ENCODE assay signal across 9 cellular contexts in genomic region chr15:67124911-67125588, GRCh38. TPM values are rescaled to one million over a fixed set of nuclear protein-coding genes. Genes with fewer than 3 reads are reported as not detected.
DNase-seq lines count a peak whose midpoint lies in the region; ATAC-seq and TF ChIP-seq lines count a peak whose summit lies in the region.
"Had no signal": no experiment of that assay in that cellular context is flagged by ENCODE, and none has a peak within 500 bp of the region (broad histone marks: within the 10 kb centered on the region; RNA-seq: fewer than 3 reads in every experiment).

No MANE protein-coding gene starts in this region.

- peak overlapping the region; percentile 83 for H3K27ac Mint-ChIP-seq in activated T-helper 1 cell treated with anti-CD3 and anti-CD28 coated beads, Interleukin-12 subunit alpha, Interleukin-12 subunit beta, Interleukin-2, Interleukin-4 antibody, amounts not matched to agents 30 ng/mL and 10 ng/mL and 1 ng/mL, durations not matched to agents 14 hours and 24 hours and 36 hours

- peak overlapping the region; percentile 14 to 91 (median 53) for H3K27ac ChIP-seq in spleen

- H3K27me3 ChIP-seq in spleen (replicated peaks in 1 of 7), result no peaks in the 10 kb centered on the region

- WGBS in spleen, 5 donors, result 70 to 85% (median 77%) methylated on average over 13 of the region's 13 CpGs
- WGBS in lower leg skin, 2 donors, result 46 to 54% methylated on average over 13 of the region's 13 CpGs

- TF ChIP-seq CTCF in HFF-Myc (IDR thresholded peaks at IDR 0.05; ENCODE audit: low read depth, low read length, missing control alignments) (no peak), spleen (IDR thresholded peaks at IDR 0.05 in 8 of 11, conservative IDR thresholded peaks at IDR 0.05 in 3 of 11) (no peak), lower leg skin (IDR thresholded peaks at IDR 0.05) (no peak)

- H3K9me3 ChIP-seq in spleen, result no peaks in the 10 kb centered on the region

- intact Hi-C loops in activated T-helper 1 cell treated with anti-CD3 and anti-CD28 coated beads, Interleukin-12 subunit alpha, Interleukin-12 subunit beta, Interleukin-2, Interleukin-4 antibody, amounts not matched to agents 30 ng/mL and 10 ng/mL and 1 ng/mL, durations not matched to agents 14 hours and 24 hours and 36 hours (cut with micrococcal nuclease), result no loop called here
- intact Hi-C loops in spleen (cut with DNase I; ENCODE audit: low total_unique reads) (no loop called here), lower leg skin (cut with DNase I; ENCODE audit: low total_unique reads) (no loop called here)

- peaks cover 0 to 17% (median 0%) of the 10 kb centered on the region in 6 donors for H3K36me3 ChIP-seq in spleen

- ATAC-seq in HG03045 (IDR thresholded peaks at IDR 0.05; ENCODE audit: unreplicated experiment) (no peak), GM21423 (IDR thresholded peaks at IDR 0.05; ENCODE audit: unreplicated experiment) (no peak)

- DNase-seq in HFF-Myc (ENCODE audit: extremely low read depth, low read depth) (no peak), hepatic stellate cell (ENCODE audit: low spot score) (peak; percentile 49), spleen (peak; percentile 35), lower leg skin (ENCODE audit: low spot score in 2 of 2) (no peak), COLO829 (ENCODE audit: low spot score) (no peak)
- DNase-seq in activated T-helper 1 cell treated with anti-CD3 and anti-CD28 coated beads, Interleukin-12 subunit alpha, Interleukin-12 subunit beta, Interleukin-2, Interleukin-4 antibody, amounts not matched to agents 30 ng/mL and 10 ng/mL and 1 ng/mL, durations not matched to agents 14 hours and 24 hours and 36 hours (ENCODE audit: low spot score), result no peak
- DNase-seq: stimulated activated naive CD4-positive, alpha-beta T cell treated with Interleukin-2 at 50 U/mL for 16 hours had no signal

- TF ChIP-seq POLR2A in spleen (IDR thresholded peaks at IDR 0.05) (no peak), lower leg skin (IDR thresholded peaks at IDR 0.05) (no peak)

- H3K4me1 ChIP-seq in spleen, result peaks cover 26 to 100% (median 65%) of the 10 kb centered on the region in 6 donors

- H3K4me1 Mint-ChIP-seq in activated T-helper 1 cell treated with anti-CD3 and anti-CD28 coated beads, Interleukin-12 subunit alpha, Interleukin-12 subunit beta, Interleukin-2, Interleukin-4 antibody, amounts not matched to agents 30 ng/mL and 10 ng/mL and 1 ng/mL, durations not matched to agents 14 hours and 24 hours and 36 hours (ENCODE audit: low read depth), result peaks cover 92% of the 10 kb centered on the region

- peak overlapping the region; percentile 5; the same call in 1 of the 2 replicates for H3K4me3 ChIP-seq in HFF-Myc (replicated peaks; ENCODE audit: low read depth, low read length)
- H3K4me3 ChIP-seq in spleen, result no peak overlapping the region
- no peak overlapping the region for H3K4me3 ChIP-seq in lower leg skin (ENCODE audit: low read depth, poor library complexity, severe bottlenecking)

- no peaks in the 10 kb centered on the region for H3K9me3 Mint-ChIP-seq in activated T-helper 1 cell treated with anti-CD3 and anti-CD28 coated beads, Interleukin-12 subunit alpha, Interleukin-12 subunit beta, Interleukin-2, Interleukin-4 antibody, amounts not matched to agents 30 ng/mL and 10 ng/mL and 1 ng/mL, durations not matched to agents 14 hours and 24 hours and 36 hours

- H3K36me3 Mint-ChIP-seq in activated T-helper 1 cell treated with anti-CD3 and anti-CD28 coated beads, Interleukin-12 subunit alpha, Interleukin-12 subunit beta, Interleukin-2, Interleukin-4 antibody, amounts not matched to agents 30 ng/mL and 10 ng/mL and 1 ng/mL, durations not matched to agents 14 hours and 24 hours and 36 hours (ENCODE audit: low read depth), result peaks cover 40% of the 10 kb centered on the region

- no peaks in the 10 kb centered on the region for H3K27me3 Mint-ChIP-seq in activated T-helper 1 cell treated with anti-CD3 and anti-CD28 coated beads, Interleukin-12 subunit alpha, Interleukin-12 subunit beta, Interleukin-2, Interleukin-4 antibody, amounts not matched to agents 30 ng/mL and 10 ng/mL and 1 ng/mL, durations not matched to agents 14 hours and 24 hours and 36 hours (ENCODE audit: insufficient read depth)

- H3K4me3 Mint-ChIP-seq in activated T-helper 1 cell treated with anti-CD3 and anti-CD28 coated beads, Interleukin-12 subunit alpha, Interleukin-12 subunit beta, Interleukin-2, Interleukin-4 antibody, amounts not matched to agents 30 ng/mL and 10 ng/mL and 1 ng/mL, durations not matched to agents 14 hours and 24 hours and 36 hours, result no peak overlapping the region

RNA-seq across cellular contexts. Expression of gene SMAD3, which starts 59.6 kb away (rescaled TPM):
- total RNA-seq in activated T-helper 1 cell treated with anti-CD3 and anti-CD28 coated beads, Interleukin-12 subunit alpha, Interleukin-12 subunit beta, Interleukin-2, Interleukin-4 antibody, amounts not matched to agents 30 ng/mL and 10 ng/mL and 1 ng/mL, durations not matched to agents 14 hours and 24 hours and 36 hours, result 80.2 and 80.4 TPM in 2 replicates
- total RNA-seq in spleen (10 to 100 TPM; 27.3 to 78.4 (median 47.5) TPM), lower leg skin (10 to 100 TPM; 25.9 to 69.4 (median 35.2) TPM)
- polyA plus RNA-seq in spleen, result 1 to 10 TPM; 8.3 to 8.9 (median 8.6) TPM

Comparison
In these comparisons a context has a peak if more than half of its experiments do, and no peak if none do; other contexts are left out.
1. DNase-seq: peak in hepatic stellate cell (single experiment) and spleen (single experiment); none in HFF-Myc (single experiment), activated T-helper 1 cell treated with anti-CD3 and anti-CD28 coated beads, Interleukin-12 subunit alpha, Interleukin-12 subunit beta, Interleukin-2, Interleukin-4 antibody, amounts not matched to agents 30 ng/mL and 10 ng/mL and 1 ng/mL, durations not matched to agents 14 hours and 24 hours and 36 hours (single experiment), lower leg skin (0 of 2) and COLO829 (single experiment).